ENCODE assay signal across 34 cellular contexts in the genomic region with DNA sequence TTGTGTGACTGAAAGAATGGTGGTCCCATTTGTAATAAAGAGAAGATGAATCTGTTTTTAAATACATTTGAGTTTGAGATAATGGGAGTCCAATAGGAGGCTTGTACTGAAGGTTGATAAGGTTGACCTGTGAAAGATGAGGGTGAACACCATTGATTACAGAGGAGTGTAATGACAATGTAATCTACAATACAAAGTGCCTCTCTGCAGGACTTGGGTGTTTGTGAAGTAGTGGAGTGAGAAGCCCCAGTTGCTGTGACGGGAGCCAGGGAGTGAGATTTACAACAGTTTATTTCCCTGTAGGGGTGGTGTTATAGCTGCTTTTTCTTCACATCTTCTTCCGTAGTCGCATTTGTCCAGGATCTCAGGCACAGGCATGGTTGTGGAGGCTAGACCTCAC.
"Had no signal": no experiment of that assay in that cellular context is flagged by ENCODE, and none has a peak within 500 bp of the region (broad histone marks: within the 10 kb centered on the region; RNA-seq: fewer than 3 reads in every experiment).

No MANE protein-coding gene starts in this region.

- H3K36me3 ChIP-seq: adrenal gland, brain microvascular endothelial cell, breast epithelium, WERI-Rb-1 had no signal

- ATAC-seq: activated CD8-positive, alpha-beta T cell treated with anti-CD3 and anti-CD28 coated beads for 36 hours; activated naive CD4-positive, alpha-beta T cell treated with anti-CD3 and anti-CD28 coated beads, Interleukin-2, amount 50 U/mL, for 72 hours; activated T-cell treated with anti-CD3 and anti-CD28 coated beads, Interleukin-2, amount 50 U/mL, for 4 hours; activated T-cell treated with anti-CD3 and anti-CD28 coated beads, Interleukin-2, amount 50 U/mL, for 72 hours; activated T-helper 17 cell treated with anti-CD3 and anti-CD28 coated beads, Interleukin-2, amount 50 U/mL, for 72 hours; body of pancreas had no signal

- H3K27ac ChIP-seq: adrenal gland, body of pancreas, brain microvascular endothelial cell, breast epithelium, WERI-Rb-1 had no signal

- H3K9me3 ChIP-seq: adrenal gland, body of pancreas, breast epithelium had no signal

- H3K27me3 ChIP-seq: adrenal gland, body of pancreas, brain microvascular endothelial cell, breast epithelium had no signal

- FAIRE-seq: astrocyte, colon, TTC549 had no signal

- DNase-seq: activated B cell treated with CpG ODN at 0.5 μM for 24 hours; activated CD4-positive, alpha-beta memory T cell treated with anti-CD3 and anti-CD28 coated beads for 36 hours; activated CD4-positive, alpha-beta T cell treated with anti-CD3 and anti-CD28 coated beads for 4 hours; activated CD4-positive, alpha-beta T cell treated with anti-CD3 and anti-CD28 coated beads, Interleukin-2, amount 10 ng/mL, durations not matched to agents 24 days and 14 days; activated CD4-positive, alpha-beta T cell treated with anti-CD3 and anti-CD28 coated beads, Interleukin-2, amount 50 U/mL, for 1 hour; activated CD4-positive, alpha-beta T cell treated with anti-CD3 and anti-CD28 coated beads, Interleukin-2, amount 50 U/mL, for 4 hours; activated CD4-positive, CD25-positive, alpha-beta regulatory T cell treated with anti-CD3 and anti-CD28 coated beads, Interleukin-2, amount 50 U/mL, for 72 hours; activated CD8-positive, alpha-beta memory T cell treated with anti-CD3 and anti-CD28 coated beads, Interleukin-2, amount 50 U/mL, for 4 hours; activated CD8-positive, alpha-beta T cell treated with anti-CD3 and anti-CD28 coated beads for 36 hours; activated effector memory CD4-positive, alpha-beta T cell treated with anti-CD3 and anti-CD28 coated beads, Interleukin-2, amount 50 U/mL, for 16 hours; activated gamma-delta T cell treated with Interleukin-2 at 50 U/mL for 16 hours; activated naive CD4-positive, alpha-beta T cell; activated naive CD4-positive, alpha-beta T cell treated with anti-CD3 and anti-CD28 coated beads for 36 hours; activated naive CD4-positive, alpha-beta T cell treated with anti-CD3 and anti-CD28 coated beads, Interleukin-2, amount 50 U/mL, for 16 hours; activated naive CD8-positive, alpha-beta T cell treated with anti-CD3 and anti-CD28 coated beads for 36 hours; activated T-cell treated with anti-CD3 and anti-CD28 coated beads for 4 hours; activated T-cell treated with anti-CD3 and anti-CD28 coated beads, Interleukin-2, amount 50 U/mL, for 1 hour; activated T-cell treated with anti-CD3 and anti-CD28 coated beads, Interleukin-2, amount 50 U/mL, for 4 hours; activated T-cell treated with anti-CD3 and anti-CD28 coated beads, Interleukin-2, amount 50 U/mL, for 72 hours; adrenal gland; amniotic stem cell; aorta; body of pancreas; brain microvascular endothelial cell; central memory CD4-positive, alpha-beta T cell; T-helper 2 cell; T-helper 9 cell; WERI-Rb-1 had no signal

- H3K4me1 ChIP-seq: adrenal gland, body of pancreas, breast epithelium had no signal

- H3K4me3 ChIP-seq: adrenal gland, body of pancreas, breast epithelium had no signal
